Comparison of ENCODE assay signal across 26 cellular contexts in genomic region chr5:177027665-177028064, GRCh38. TPM values are rescaled to one million over a fixed set of nuclear protein-coding genes. Genes with fewer than 3 reads are reported as not detected.
DNase-seq lines count a peak whose midpoint lies in the region; ATAC-seq, FAIRE-seq and TF ChIP-seq lines count a peak whose summit lies in the region.
"Had no signal": no experiment of that assay in that cellular context is flagged by ENCODE, and none has a peak within 500 bp of the region (broad histone marks: within the 10 kb centered on the region; RNA-seq: fewer than 3 reads in every experiment).

No MANE protein-coding gene starts in this region.

- no peak for TF ChIP-seq RAD21 in HepG2 (CRISPR knock-in tag; IDR thresholded peaks at IDR 0.05)

- no peak overlapping the region for H3K4me2 ChIP-seq in HepG2 (ENCODE audit: low read depth, low read length)
- H3K4me2 ChIP-seq: BLaER1 had no signal

- peaks cover 22% of the 10 kb centered on the region for H3K4me1 ChIP-seq in HepG2 (ENCODE audit: insufficient read depth, low read length)
- peaks cover 0 to 6% (median 0%) of the 10 kb centered on the region in 4 donors for H3K4me1 ChIP-seq in right lobe of liver
- H3K4me1 ChIP-seq: BE2C had no signal

- POLR2A ChIA-PET in HepG2 (lab: Yijun Ruan, JAX) (interaction anchor here (1.3 kb wide), 1 partner anchor 60 kb away, joined by 3 read pairs; no protein-coding TSS in a partner anchor), WTC11 (lab: Charles Lee) (interaction anchor here (0.6 kb wide), 3 partner anchors 10 to 36 kb away, joined by 3 read pairs; no protein-coding TSS in a partner anchor)

- H2AFZ ChIP-seq in HepG2 (ENCODE audit: low read length) = no peak overlapping the region

- in situ Hi-C loops in HepG2 (cut with HindIII; ENCODE audit: extremely low pct_ligation_motif_present, low pct_unique_long_range_greater_than_20kb) = no loop called here

- H3K9ac ChIP-seq in HepG2 (ENCODE audit: insufficient read depth, low read depth, low read length) = no peak overlapping the region
- H3K9ac ChIP-seq: BLaER1 had no signal

- CTCF ChIA-PET in HepG2 (lab: Yijun Ruan, JAX; ENCODE audit: low intra/inter-chr PET ratio, low total read pairs) = no interaction called here
- CTCF ChIA-PET in WTC11 (lab: Charles Lee) = interaction anchor here (1.1 kb wide), 1 partner anchor 44 kb away, joined by 6 read pairs; no protein-coding TSS in a partner anchor

- H3K9me3 Mint-ChIP-seq in WTC11 (peaks cover 6% of the 10 kb centered on the region; the same call in 1 of the 2 replicates), HFFc6 (no peaks in the 10 kb centered on the region)

- H3K27me3 Mint-ChIP-seq in WTC11 (ENCODE audit: low read depth) = no peaks in the 10 kb centered on the region
- H3K27me3 Mint-ChIP-seq in HFFc6 (ENCODE audit: insufficient read depth) = peaks cover 2% of the 10 kb centered on the region; the same call in 1 of the 2 replicates
- H3K27me3 Mint-ChIP-seq: CD4-positive, alpha-beta memory T cell; CD4-positive, CD25-positive, alpha-beta regulatory T cell had no signal

- H3K4me3 Mint-ChIP-seq in WTC11 (no peak overlapping the region), HFFc6 (no peak overlapping the region)
- H3K4me3 Mint-ChIP-seq: CD14-positive monocyte; CD4-positive, alpha-beta memory T cell; CD4-positive, CD25-positive, alpha-beta regulatory T cell; CD8-positive, alpha-beta memory T cell had no signal

- TF ChIP-seq POLR2A in HepG2 (IDR thresholded peaks at IDR 0.05; ENCODE audit: insufficient read depth in 1 of 2, low read depth in 2 of 2, low read length in 2 of 2) (no peak), right lobe of liver (IDR thresholded peaks at IDR 0.05) (no peak)

- H3K36me3 ChIP-seq in HepG2 (replicated peaks in 1 of 2; ENCODE audit: control insufficient read depth in 1 of 2, insufficient read depth in 2 of 2, low read length in 2 of 2) = peaks cover 2 to 8% of the 10 kb centered on the region in 2 experiments; a peak in 2 of 5 replicates
- H3K36me3 ChIP-seq in right lobe of liver = no peaks in the 10 kb centered on the region

- H3K27me3 ChIP-seq in HepG2 (ENCODE audit: control insufficient read depth in 1 of 2, insufficient read depth in 2 of 2, low read length in 2 of 2) (no peaks in the 10 kb centered on the region; a peak in 2 of 5 replicates), right lobe of liver (no peaks in the 10 kb centered on the region)
- H3K27me3 ChIP-seq: BE2C, BLaER1 had no signal

- no peak for ATAC-seq in HepG2
- ATAC-seq in right lobe of liver = no peak
- no peak for ATAC-seq in WTC11
- no peak for ATAC-seq in GM19452 (IDR thresholded peaks at IDR 0.05; ENCODE audit: unreplicated experiment)
- ATAC-seq: GM12878 had no signal

- FAIRE-seq in HepG2 (lab: Jason Lieb, UNC) = no peak
- FAIRE-seq: A204.1, GM12878, GM12892, GM18507 had no signal

- H3K4me1 Mint-ChIP-seq in WTC11 = peaks cover 4% of the 10 kb centered on the region; the same call in 1 of the 2 replicates
- H3K4me1 Mint-ChIP-seq in HFFc6 (ENCODE audit: low read depth) = peaks cover 29% of the 10 kb centered on the region

- no peaks in the 10 kb centered on the region for H3K9me3 ChIP-seq in HepG2 (ENCODE audit: low read length)
- H3K9me3 ChIP-seq in right lobe of liver = no peaks in the 10 kb centered on the region
- H3K9me3 ChIP-seq: BE2C had no signal

- peaks cover 34% of the 10 kb centered on the region for H3K79me2 ChIP-seq in HepG2 (ENCODE audit: insufficient read depth, low read length)

- WGBS in HepG2 (ENCODE audit: low lambda C conversion rate) = 98% methylated on average over 2 of the region's 2 CpGs
- WGBS in right lobe of liver (ENCODE audit: insufficient coverage, low coverage, low lambda C conversion rate, missing lambda C conversion rate) = 100% methylated on average over 2 of the region's 2 CpGs

- H4K20me1 ChIP-seq in HepG2 (ENCODE audit: insufficient read depth, low read length) = no peaks in the 10 kb centered on the region

- BruUV-seq in HepG2 (replicated peaks; lab: Mats Ljungman, UMichigan) = no TSS peak

- DNase-seq in HepG2 (ENCODE audit: low spot score) = no peak
- no peak for DNase-seq in right lobe of liver
- no peak for DNase-seq in WTC11 (ENCODE audit: low spot score)
- DNase-seq in HFFc6 = no peak
- DNase-seq: 8988T; ACHN; BE2C; C1 segment of cervical spinal cord; CD4-positive, alpha-beta memory T cell; CD4-positive, CD25-positive, alpha-beta regulatory T cell; CD8-positive, alpha-beta memory T cell; COR-L47; DMS 273 treated with DMSO at 0.1 percent for 48 hours; DMS153; DMS53; DMS79; DND-41; EL; GDM1 had no signal

- H3K36me3 Mint-ChIP-seq in WTC11 = peaks cover 34% of the 10 kb centered on the region
- peaks cover 30% of the 10 kb centered on the region for H3K36me3 Mint-ChIP-seq in HFFc6 (ENCODE audit: low read depth)

- H3K4me3 ChIP-seq in HepG2 (replicated peaks in 1 of 3; ENCODE audit: insufficient read depth in 1 of 3, low read depth in 2 of 3, low read length in 3 of 3) (no peak overlapping the region), right lobe of liver (no peak overlapping the region)
- H3K4me3 ChIP-seq: BLaER1, GM12878 had no signal

- intact Hi-C loops in HepG2 (cut with micrococcal nuclease; ENCODE audit: unreplicated experiment) = no loop called here
- intact Hi-C loops in right lobe of liver (cut with DNase I) = no loop called here

- H3K27ac ChIP-seq in HepG2 (ENCODE audit: extremely low read length, insufficient read depth, low read length) (no peak overlapping the region), right lobe of liver (no peak overlapping the region)
- H3K27ac ChIP-seq: BLaER1 had no signal

- no peak for TF ChIP-seq EP300 in HepG2 (IDR thresholded peaks at IDR 0.05; ENCODE audit: low read depth in 2 of 2, low read length in 2 of 2)
- no peak for TF ChIP-seq EP300 in HepG2 (CRISPR knock-in tag; IDR thresholded peaks at IDR 0.05; ENCODE audit: borderline replicate concordance)

- TF ChIP-seq CTCF in HepG2 (CRISPR knock-in tag; IDR thresholded peaks at IDR 0.05) = no peak
- no peak for TF ChIP-seq CTCF in right lobe of liver (IDR thresholded peaks at IDR 0.05)
- no peak for TF ChIP-seq CTCF in WTC11 (IDR thresholded peaks at IDR 0.05)
- TF ChIP-seq CTCF in HFFc6 (IDR thresholded peaks at IDR 0.05) = no peak

- H3K27ac Mint-ChIP-seq in WTC11 = no peak overlapping the region
- no peak overlapping the region for H3K27ac Mint-ChIP-seq in HFFc6
- H3K27ac Mint-ChIP-seq: CD14-positive monocyte; CD4-positive, CD25-positive, alpha-beta regulatory T cell; CD8-positive, alpha-beta memory T cell had no signal

RNA-seq across cellular contexts. Expression of gene ZNF346, which starts 5.2 kb away (rescaled TPM):
- total RNA-seq in HepG2 (2016; rRNA removed; fragmentation: Illumina TruSeq; extraction: Trizol) (19.4 and 20.1 TPM in 2 replicates), right lobe of liver (1 to 10 TPM; 5.3 to 7.4 (median 6.0) TPM), WTC11 (2021) (18.4 to 25.4 TPM (median 19.4 TPM) in 3 replicates)
- total RNA-seq in HepG2 (2016; cell fraction: cytosol; rRNA removed; fragmentation: Illumina TruSeq; extraction: Trizol; ENCODE audit: low read depth) = 8.2 and 16.0 TPM in 2 replicates
- total RNA-seq in HepG2 (2016; cell fraction: insoluble cytoplasmic fraction; rRNA removed; fragmentation: Illumina TruSeq; extraction: Trizol) = 19.4 and 20.5 TPM in 2 replicates
- total RNA-seq in HepG2 (2016; cell fraction: membrane; rRNA removed; fragmentation: Illumina TruSeq; extraction: Trizol) = 13.5 and 15.4 TPM in 2 replicates
- total RNA-seq in HepG2 (2016; cell fraction: nucleus; rRNA removed; fragmentation: Illumina TruSeq; extraction: Trizol) = 18.2 and 22.1 TPM in 2 replicates
- 8.3 and 8.6 TPM in 2 replicates for polyA plus RNA-seq in HepG2 (2011; rRNA removed)
- 5.6 and 7.0 TPM in 2 replicates for polyA plus RNA-seq in HepG2 (2011; cell fraction: cytosol; rRNA removed)
- 16.4 and 16.8 TPM in 2 replicates for polyA plus RNA-seq in HepG2 (2011; cell fraction: nucleus; rRNA removed)
- polyA plus RNA-seq in HepG2 (2012) = 7.4 and 8.5 TPM in 2 replicates
- 3.3 and 3.4 TPM in 2 replicates for polyA plus RNA-seq in HepG2 (2016; cell fraction: cytosol; fragmentation: Illumina TruSeq; extraction: Trizol; ENCODE audit: low read depth)
- polyA plus RNA-seq in HepG2 (2016; cell fraction: insoluble cytoplasmic fraction; fragmentation: Illumina TruSeq; extraction: Trizol; ENCODE audit: low read depth) = 20.8 and 23.3 TPM in 2 replicates
- 8.4 and 8.7 TPM in 2 replicates for polyA plus RNA-seq in HepG2 (2016; cell fraction: membrane; fragmentation: Illumina TruSeq; extraction: Trizol; ENCODE audit: low read depth)
- polyA plus RNA-seq in HepG2 (2016; cell fraction: nucleus; fragmentation: Illumina TruSeq; extraction: Trizol; ENCODE audit: insufficient read depth, low read depth) = 21.0 and 22.3 TPM in 2 replicates
- polyA minus RNA-seq in HepG2 (2011; rRNA and poly(A)+ RNA removed; ENCODE audit: low replicate concordance) = 14.6 and 34.4 TPM in 2 replicates
- polyA minus RNA-seq in HepG2 (2011; cell fraction: cytosol; rRNA and poly(A)+ RNA removed) = 5.1 and 5.7 TPM in 2 replicates
- 20.9 and 25.0 TPM in 2 replicates for polyA minus RNA-seq in HepG2 (2011; cell fraction: nucleus; rRNA and poly(A)+ RNA removed)
- total RNA-seq in HFFc6 (2021; fragmentation: NEBNext Ultra II Directional; extraction: Animal tissue kit (Norgen Biotek cat#: 25700)) = 10 to 100 TPM; 11.2 to 15.1 (median 12.0) TPM

RNA-seq across cellular contexts. Expression of gene UIMC1, which starts 21.1 kb away (rescaled TPM):
- total RNA-seq in HepG2 (2016; rRNA removed; fragmentation: Illumina TruSeq; extraction: Trizol) (32.7 and 37.5 TPM in 2 replicates), right lobe of liver (10 to 100 TPM in 4 of 6 experiments, 1 to 10 TPM in 2; 8.4 to 15.6 (median 13.0) TPM), WTC11 (2021) (44.4 to 48.0 TPM (median 46.1 TPM) in 3 replicates)
- total RNA-seq in HepG2 (2016; cell fraction: cytosol; rRNA removed; fragmentation: Illumina TruSeq; extraction: Trizol; ENCODE audit: low read depth) = 42.0 and 51.6 TPM in 2 replicates
- 35.9 and 36.2 TPM in 2 replicates for total RNA-seq in HepG2 (2016; cell fraction: insoluble cytoplasmic fraction; rRNA removed; fragmentation: Illumina TruSeq; extraction: Trizol)
- 21.0 and 23.4 TPM in 2 replicates for total RNA-seq in HepG2 (2016; cell fraction: membrane; rRNA removed; fragmentation: Illumina TruSeq; extraction: Trizol)
- total RNA-seq in HepG2 (2016; cell fraction: nucleus; rRNA removed; fragmentation: Illumina TruSeq; extraction: Trizol) = 45.6 and 50.9 TPM in 2 replicates
- 14.0 and 18.9 TPM in 2 replicates for polyA plus RNA-seq in HepG2 (2011; rRNA removed)
- polyA plus RNA-seq in HepG2 (2011; cell fraction: cytosol; rRNA removed) = 9.7 and 11.8 TPM in 2 replicates
- polyA plus RNA-seq in HepG2 (2011; cell fraction: nucleus; rRNA removed) = 17.7 and 22.7 TPM in 2 replicates
- 22.9 and 28.6 TPM in 2 replicates for polyA plus RNA-seq in HepG2 (2012)
- 8.5 and 9.2 TPM in 2 replicates for polyA plus RNA-seq in HepG2 (2016; cell fraction: cytosol; fragmentation: Illumina TruSeq; extraction: Trizol; ENCODE audit: low read depth)
- polyA plus RNA-seq in HepG2 (2016; cell fraction: insoluble cytoplasmic fraction; fragmentation: Illumina TruSeq; extraction: Trizol; ENCODE audit: low read depth) = 38.8 and 40.5 TPM in 2 replicates
- polyA plus RNA-seq in HepG2 (2016; cell fraction: membrane; fragmentation: Illumina TruSeq; extraction: Trizol; ENCODE audit: low read depth) = 13.0 and 17.3 TPM in 2 replicates
- 55.9 and 65.1 TPM in 2 replicates for polyA plus RNA-seq in HepG2 (2016; cell fraction: nucleus; fragmentation: Illumina TruSeq; extraction: Trizol; ENCODE audit: insufficient read depth, low read depth)
- polyA minus RNA-seq in HepG2 (2011; rRNA and poly(A)+ RNA removed; ENCODE audit: low replicate concordance) = 7.7 and 16.1 TPM in 2 replicates
- polyA minus RNA-seq in HepG2 (2011; cell fraction: cytosol; rRNA and poly(A)+ RNA removed) = 13.8 and 16.4 TPM in 2 replicates
- 46.1 and 49.6 TPM in 2 replicates for polyA minus RNA-seq in HepG2 (2011; cell fraction: nucleus; rRNA and poly(A)+ RNA removed)
- total RNA-seq in HFFc6 (2021; fragmentation: NEBNext Ultra II Directional; extraction: Animal tissue kit (Norgen Biotek cat#: 25700)) = 10 to 100 TPM; 19.8 to 34.4 (median 23.6) TPM

RNA-seq across cellular contexts. Expression of gene FGFR4, which starts 59.0 kb away (rescaled TPM):
- total RNA-seq in HepG2 (2016; rRNA removed; fragmentation: Illumina TruSeq; extraction: Trizol) = 109 and 219 TPM in 2 replicates
- total RNA-seq in HepG2 (2016; cell fraction: cytosol; rRNA removed; fragmentation: Illumina TruSeq; extraction: Trizol; ENCODE audit: low read depth) = 52.3 and 56.4 TPM in 2 replicates
- 90.0 and 222 TPM in 2 replicates for total RNA-seq in HepG2 (2016; cell fraction: insoluble cytoplasmic fraction; rRNA removed; fragmentation: Illumina TruSeq; extraction: Trizol)
- total RNA-seq in HepG2 (2016; cell fraction: membrane; rRNA removed; fragmentation: Illumina TruSeq; extraction: Trizol) = 106 and 116 TPM in 2 replicates
- 196 and 244 TPM in 2 replicates for total RNA-seq in HepG2 (2016; cell fraction: nucleus; rRNA removed; fragmentation: Illumina TruSeq; extraction: Trizol)
- polyA plus RNA-seq in HepG2 (2011; rRNA removed) = 129 and 188 TPM in 2 replicates
- polyA plus RNA-seq in HepG2 (2011; cell fraction: cytosol; rRNA removed) = 134 and 208 TPM in 2 replicates
- polyA plus RNA-seq in HepG2 (2011; cell fraction: nucleus; rRNA removed) = 419 and 525 TPM in 2 replicates
- 133 and 146 TPM in 2 replicates for polyA plus RNA-seq in HepG2 (2012)
- 42.6 and 44.6 TPM in 2 replicates for polyA plus RNA-seq in HepG2 (2016; cell fraction: cytosol; fragmentation: Illumina TruSeq; extraction: Trizol; ENCODE audit: low read depth)
- polyA plus RNA-seq in HepG2 (2016; cell fraction: insoluble cytoplasmic fraction; fragmentation: Illumina TruSeq; extraction: Trizol; ENCODE audit: low read depth) = 85.7 and 113 TPM in 2 replicates
- polyA plus RNA-seq in HepG2 (2016; cell fraction: membrane; fragmentation: Illumina TruSeq; extraction: Trizol; ENCODE audit: low read depth) = 86.4 and 98.3 TPM in 2 replicates
- 453 and 457 TPM in 2 replicates for polyA plus RNA-seq in HepG2 (2016; cell fraction: nucleus; fragmentation: Illumina TruSeq; extraction: Trizol; ENCODE audit: insufficient read depth, low read depth)
- 8.0 and 375 TPM in 2 replicates for polyA minus RNA-seq in HepG2 (2011; rRNA and poly(A)+ RNA removed; ENCODE audit: low replicate concordance)
- 121 and 152 TPM in 2 replicates for polyA minus RNA-seq in HepG2 (2011; cell fraction: cytosol; rRNA and poly(A)+ RNA removed)
- polyA minus RNA-seq in HepG2 (2011; cell fraction: nucleus; rRNA and poly(A)+ RNA removed) = 148 and 160 TPM in 2 replicates
- total RNA-seq in right lobe of liver = 10 to 100 TPM; 38.9 to 73.3 (median 55.1) TPM
- total RNA-seq in WTC11 (2021) = 108 to 122 TPM (median 111 TPM) in 3 replicates
- under 1 TPM in 5 of 6 experiments, not detected in 1; 0.14 to 0.53 (median 0.33) TPM for total RNA-seq in HFFc6 (2021; fragmentation: NEBNext Ultra II Directional; extraction: Animal tissue kit (Norgen Biotek cat#: 25700))
- polyA plus RNA-seq: CD14-positive monocyte; CD4-positive, alpha-beta memory T cell had no signal

Comparison
In these comparisons a context has a peak if more than half of its experiments do, and no peak if none do; other contexts are left out.
1. RNA of gene FGFR4, which starts 59.0 kb away (total RNA-seq): 52.3 to 244 TPM in HepG2, 108 to 122 TPM in WTC11 and 38.9 to 73.3 TPM in right lobe of liver; 0.14 to 0.53 TPM in HFFc6; every median in the first group is over 10 times any median in the second.
2. Of the 50 proteins assayed by ChIP-seq in both HepG2 and WTC11: peak only in HepG2: none; only in WTC11: ZNF121; in both: none; in neither: 49.